29 cellular contexts compared by ENCODE assay signal in the genomic region with DNA sequence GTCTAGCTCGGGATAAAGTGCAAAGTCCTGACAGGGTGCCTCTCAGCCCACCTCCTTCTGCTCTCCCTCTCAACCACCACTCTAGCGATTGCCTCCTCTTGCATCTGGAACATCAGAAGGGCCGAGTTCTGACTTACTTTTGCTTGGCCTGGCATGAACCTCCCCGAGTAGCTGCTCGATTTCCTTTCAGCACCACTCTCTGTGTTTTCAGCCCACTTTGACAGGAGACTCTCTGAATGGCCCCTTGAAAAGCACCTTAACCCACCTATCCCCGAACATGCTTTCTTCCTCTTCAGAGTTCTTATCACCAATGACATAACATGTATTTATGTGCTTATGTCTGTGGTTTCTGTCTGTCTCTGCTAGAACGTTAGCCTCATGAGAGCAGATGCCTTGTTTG.
"Had no signal": no experiment of that assay in that cellular context is flagged by ENCODE, and none has a peak within 500 bp of the region (broad histone marks: within the 10 kb centered on the region; RNA-seq: fewer than 3 reads in every experiment).

No MANE protein-coding gene starts in this region.

- FAIRE-seq: pancreas had no signal

- H3K4me1 ChIP-seq: colonic mucosa, gastroesophageal sphincter, pancreas, prostate gland, sigmoid colon, stomach, thyroid gland, upper lobe of right lung had no signal

- H3K4me3 ChIP-seq: cardiac muscle cell, colonic mucosa, dorsolateral prefrontal cortex, gastroesophageal sphincter, hepatocyte, pancreas, prostate gland, sigmoid colon, stomach, thyroid gland, upper lobe of right lung had no signal

- H3K27me3 ChIP-seq: colonic mucosa, gastroesophageal sphincter, hepatocyte, pancreas, sigmoid colon, stomach, thyroid gland, upper lobe of right lung had no signal

- H3K4me2 ChIP-seq: hepatocyte had no signal

- H3K27ac ChIP-seq: cardiac muscle cell, colonic mucosa, dorsolateral prefrontal cortex, gastroesophageal sphincter, pancreas, prostate gland, sigmoid colon, thyroid gland, upper lobe of right lung had no signal

- H2AFZ ChIP-seq: hepatocyte had no signal

- H3K9me3 ChIP-seq: colonic mucosa, pancreas, prostate gland, sigmoid colon, stomach, thyroid gland, upper lobe of right lung had no signal

- DNase-seq: activated B cell treated with CpG ODN at 0.5 μM for 24 hours; activated CD4-positive, alpha-beta T cell treated with anti-CD3 and anti-CD28 coated beads, Interleukin-2, amount 50 U/mL, for 4 hours; activated naive CD4-positive, alpha-beta T cell; activated T-cell treated with anti-CD3 and anti-CD28 coated beads for 4 hours; activated T-cell treated with anti-CD3 and anti-CD28 coated beads, Interleukin-2, amount 50 U/mL, for 72 hours; aorta; cerebellar nuclear complex; colonic mucosa; dorsolateral prefrontal cortex; effector memory CD4-positive, alpha-beta T cell; erythroblast; islet precursor cell; left cardiac atrium; left ventricle myocardium superior; naive B cell; nucleus accumbens; pancreas; retina; sigmoid colon; stimulated activated CD4-positive, alpha-beta T cell treated with anti-CD3 and anti-CD28 coated beads, Interleukin-15, amount 100 ng/mL, for 24 hours; stimulated activated CD4-positive, alpha-beta T cell treated with anti-CD3 and anti-CD28 coated beads, Interleukin-2, amount 100 ng/mL, for 24 hours; stimulated activated naive B cell treated with anti-CD40 and anti-IgM and Interleukin-4, amounts not matched to agents 10 μg/mL and 1 μg/mL and 100 μg/mL, for 72 hours; stomach; thyroid gland; upper lobe of right lung had no signal

- H3K79me2 ChIP-seq: hepatocyte had no signal

- ATAC-seq: activated T-cell treated with anti-CD3 and anti-CD28 coated beads, Interleukin-2, amount 50 U/mL, for 72 hours; gastroesophageal sphincter; left cardiac atrium; left ventricle myocardium superior; pancreas; stimulated activated naive B cell treated with anti-CD40 and anti-IgM and Interleukin-4, amounts not matched to agents 10 μg/mL and 1 μg/mL and 100 μg/mL, for 72 hours; upper lobe of right lung had no signal

- H3K36me3 ChIP-seq: cardiac muscle cell, colonic mucosa, gastroesophageal sphincter, pancreas, prostate gland, sigmoid colon, stomach, thyroid gland, upper lobe of right lung had no signal
